ENCODE assay signal across 7 cellular contexts in the genomic region with DNA sequence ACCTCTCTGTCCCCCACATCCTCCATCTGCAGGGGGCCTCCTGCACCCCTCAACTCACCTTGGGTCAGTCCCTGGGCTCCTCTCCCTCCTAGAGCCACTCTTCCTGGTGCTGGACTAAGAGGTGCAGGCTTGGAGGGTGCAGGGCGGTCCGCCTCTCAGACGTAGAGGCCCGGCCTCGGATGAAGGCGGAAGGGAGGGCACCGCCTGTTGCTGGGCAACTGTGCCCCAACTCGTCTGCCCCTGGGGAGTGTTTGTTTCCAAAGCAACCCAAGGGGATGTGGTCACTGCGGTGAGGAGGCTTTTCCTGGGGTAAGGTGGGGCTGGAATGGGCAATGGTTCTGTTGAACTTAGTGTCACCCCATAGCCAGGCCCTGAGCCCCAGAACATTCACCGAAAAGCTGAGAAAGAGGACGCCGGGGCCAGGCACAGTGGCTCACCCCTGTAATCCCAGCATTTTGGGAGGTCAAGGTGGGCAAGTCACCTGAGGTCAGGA. TPM values are rescaled to one million over a fixed set of nuclear protein-coding genes. Genes with fewer than 3 reads are reported as not detected.
A peak's percentile ranks its signal among the peaks of the same experiment; 100 is the strongest.
DNase-seq lines count a peak whose midpoint lies in the region; ATAC-seq and TF ChIP-seq lines count a peak whose summit lies in the region.

A gene with protein sequence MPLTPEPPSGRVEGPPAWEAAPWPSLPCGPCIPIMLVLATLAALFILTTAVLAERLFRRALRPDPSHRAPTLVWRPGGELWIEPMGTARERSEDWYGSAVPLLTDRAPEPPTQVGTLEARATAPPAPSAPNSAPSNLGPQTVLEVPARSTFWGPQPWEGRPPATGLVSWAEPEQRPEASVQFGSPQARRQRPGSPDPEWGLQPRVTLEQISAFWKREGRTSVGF (minus strand): TSS at position 138 of the 493 bp plus-strand sequence. CDS start 1,039 bp downstream, outside the sequence.

- H3K36me3 Mint-ChIP-seq in activated CD4-positive, alpha-beta T cell treated with anti-CD3 and anti-CD28 coated beads, Interleukin-2, amount 10 ng/mL, durations not matched to agents 24 days and 14 days (ENCODE audit: low read depth) = peaks cover 40% of the 10 kb centered on the region

- peak within 1 kb of the TSS; percentile 94 for H3K27ac Mint-ChIP-seq in activated CD4-positive, alpha-beta T cell treated with anti-CD3 and anti-CD28 coated beads, Interleukin-2, amount 10 ng/mL, durations not matched to agents 24 days and 14 days

- H3K27ac ChIP-seq in HL-60 (replicated peaks) (peak within 1 kb of the TSS; percentile 100), esophagus (ENCODE audit: low read depth in 2 of 2, low read length in 1 of 2) (peak within 1 kb of the TSS; percentile 0 to 22)

- H3K4me1 Mint-ChIP-seq in activated CD4-positive, alpha-beta T cell treated with anti-CD3 and anti-CD28 coated beads, Interleukin-2, amount 10 ng/mL, durations not matched to agents 24 days and 14 days = peaks cover 55% of the 10 kb centered on the region

- no peaks in the 10 kb centered on the region for H3K9me3 ChIP-seq in esophagus (ENCODE audit: control insufficient read depth in 2 of 2, insufficient read depth in 1 of 2, low read depth in 1 of 2, low read length in 1 of 2)

- DNase-seq in HL-60 (ENCODE audit: low read depth in 1 of 2, low spot score in 1 of 2) (peak; percentile 97 to 99), G401 (ENCODE audit: low spot score) (no peak), cerebellum (ENCODE audit: low spot score) (no peak)
- peak; percentile 98 for DNase-seq in activated CD4-positive, alpha-beta T cell treated with anti-CD3 and anti-CD28 coated beads, Interleukin-2, amount 10 ng/mL, durations not matched to agents 24 days and 14 days
- DNase-seq in stimulated activated CD4-positive, alpha-beta T cell treated with anti-CD3 and anti-CD28 coated beads, Interleukin-15, amount 100 ng/mL, for 24 hours = peak; percentile 90

- TF ChIP-seq CTCF in HL-60 (IDR thresholded peaks at IDR 0.05; ENCODE audit: insufficient read depth, low read length) = no peak

- ATAC-seq in GM19395 (IDR thresholded peaks at IDR 0.05; ENCODE audit: unreplicated experiment) = peak; percentile 52

- 67 to 74% methylated on average over 12 of the region's 12 CpGs for WGBS in esophagus, 2 donors

- H3K4me3 ChIP-seq in HL-60 (replicated peaks; ENCODE audit: insufficient read depth, low read length) (peak within 1 kb of the TSS; percentile 52), esophagus (ENCODE audit: low read depth in 1 of 2, low read length in 2 of 2) (peak within 1 kb of the TSS; percentile 29 to 54)

- no peaks in the 10 kb centered on the region for H3K27me3 Mint-ChIP-seq in activated CD4-positive, alpha-beta T cell treated with anti-CD3 and anti-CD28 coated beads, Interleukin-2, amount 10 ng/mL, durations not matched to agents 24 days and 14 days

- H3K4me3 Mint-ChIP-seq in activated CD4-positive, alpha-beta T cell treated with anti-CD3 and anti-CD28 coated beads, Interleukin-2, amount 10 ng/mL, durations not matched to agents 24 days and 14 days = peak within 1 kb of the TSS; percentile 93

- H3K9me3 Mint-ChIP-seq in activated CD4-positive, alpha-beta T cell treated with anti-CD3 and anti-CD28 coated beads, Interleukin-2, amount 10 ng/mL, durations not matched to agents 24 days and 14 days = no peaks in the 10 kb centered on the region

- H3K36me3 ChIP-seq in esophagus (ENCODE audit: control insufficient read depth in 2 of 2, insufficient read depth in 2 of 2, low read length in 1 of 2) = no peaks in the 10 kb centered on the region

- H3K4me1 ChIP-seq in esophagus (ENCODE audit: control insufficient read depth in 2 of 2, insufficient read depth in 2 of 2, low read length in 1 of 2) = no peaks in the 10 kb centered on the region

- intact Hi-C loops in activated CD4-positive, alpha-beta T cell treated with anti-CD3 and anti-CD28 coated beads, Interleukin-2, amount 10 ng/mL, durations not matched to agents 24 days and 14 days (cut with micrococcal nuclease) = loop anchor here (1.0 to 5.0 kb wide), 3 partner anchors 8 to 81 kb away; no protein-coding TSS in a partner anchor

- H3K27me3 ChIP-seq in HL-60 (ENCODE audit: insufficient read depth, poor library complexity, severe bottlenecking) (no peaks in the 10 kb centered on the region), esophagus (ENCODE audit: control insufficient read depth in 1 of 2, insufficient read depth in 2 of 2, low read length in 2 of 2) (no peaks in the 10 kb centered on the region)

- in situ Hi-C loops in G401 (cut with HindIII; ENCODE audit: low sequenced_read_pairs) = no loop called here

RNA-seq across cellular contexts. Expression of the gene that starts here (rescaled TPM):
- total RNA-seq in activated CD4-positive, alpha-beta T cell treated with anti-CD3 and anti-CD28 coated beads, Interleukin-2, amount 10 ng/mL, durations not matched to agents 24 days and 14 days = 17.0 and 17.8 TPM in 2 replicates
- polyA plus RNA-seq in esophagus = under 1 TPM; 0.33 to 0.55 TPM
- not detected in 2 replicates for total RNA-seq in G401 (2014; rRNA removed; shearing (Covaris generic))
- 0.27 TPM for total RNA-seq in cerebellum

Comparison
In these comparisons a context has a peak if more than half of its experiments do, and no peak if none do; other contexts are left out.
1. RNA of the gene that starts here (total RNA-seq): 17.0 to 17.8 TPM in activated CD4-positive, alpha-beta T cell treated with anti-CD3 and anti-CD28 coated beads, Interleukin-2, amount 10 ng/mL, durations not matched to agents 24 days and 14 days; 0.27 TPM in cerebellum (single experiment) and not detected in G401; every median in the first group is over 10 times any median in the second.
2. DNase-seq: peak in HL-60 (2 of 2), activated CD4-positive, alpha-beta T cell treated with anti-CD3 and anti-CD28 coated beads, Interleukin-2, amount 10 ng/mL, durations not matched to agents 24 days and 14 days (single experiment) and stimulated activated CD4-positive, alpha-beta T cell treated with anti-CD3 and anti-CD28 coated beads, Interleukin-15, amount 100 ng/mL, for 24 hours (single experiment); none in G401 (single experiment) and cerebellum (single experiment).